Comparison of ENCODE assay signal across 15 cellular contexts in genomic region chr1:87007323-87007722, GRCh38.
"Had no signal": no experiment of that assay in that cellular context is flagged by ENCODE, and none has a peak within 500 bp of the region (broad histone marks: within the 10 kb centered on the region; RNA-seq: fewer than 3 reads in every experiment).

No MANE protein-coding gene starts in this region.

- DNase-seq: activated CD4-positive, alpha-beta T cell treated with anti-CD3 and anti-CD28 coated beads, Interleukin-2, amount 10 ng/mL, durations not matched to agents 7 days and 5 days; activated CD4-positive, CD25-positive, alpha-beta regulatory T cell; caudate nucleus; colonic mucosa; foreskin melanocyte; heart right ventricle; left ventricle myocardium inferior; mesenchymal stem cell; nephron progenitor cell; sigmoid colon; stimulated activated CD4-positive, alpha-beta T cell treated with anti-CD3 and anti-CD28 coated beads, Interleukin-2, amount 100 ng/mL, for 24 hours; stimulated activated naive B cell treated with anti-CD40 and anti-IgM and Interleukin-4, amounts not matched to agents 10 μg/mL and 1 μg/mL and 100 μg/mL, for 72 hours; substantia nigra; transverse colon had no signal

- H3K36me3 ChIP-seq: colonic mucosa, heart right ventricle, left ventricle myocardium inferior, sigmoid colon, transverse colon had no signal

- H3K4me1 ChIP-seq: colonic mucosa, left ventricle myocardium inferior, sigmoid colon, transverse colon had no signal

- H3K27me3 ChIP-seq: colonic mucosa, heart right ventricle, sigmoid colon, transverse colon had no signal

- H3K9me3 ChIP-seq: colonic mucosa, sigmoid colon had no signal

- H3K4me3 ChIP-seq: colonic mucosa, heart right ventricle, left ventricle myocardium inferior, sigmoid colon, transverse colon had no signal

- FAIRE-seq: keratinocyte had no signal

- ATAC-seq: heart right ventricle; stimulated activated naive B cell treated with anti-CD40 and anti-IgM and Interleukin-4, amounts not matched to agents 10 μg/mL and 1 μg/mL and 100 μg/mL, for 72 hours had no signal

- H3K27ac ChIP-seq: colonic mucosa, heart right ventricle, left ventricle myocardium inferior, sigmoid colon, transverse colon had no signal
